ENCODE assay signal across 8 cellular contexts in genomic region chr3:123961508-123961856, GRCh38. TPM values are rescaled to one million over a fixed set of nuclear protein-coding genes. Genes with fewer than 3 reads are reported as not detected.
DNase-seq lines count a peak whose midpoint lies in the region; ATAC-seq and TF ChIP-seq lines count a peak whose summit lies in the region.

No MANE protein-coding gene starts in this region.

- DNase-seq in activated CD8-positive, alpha-beta T cell treated with anti-CD3 and anti-CD28 coated beads, Interleukin-2, amount 10 ng/mL, durations not matched to agents 7 days and 5 days, result no peak
- DNase-seq in NK-92 treated with Interleukin-12 subunit alpha and Interleukin-12 subunit beta, amount 100 ng/mL, for 24 hours (lab: John Stamatoyannopoulos, UW), result no peak
- DNase-seq in RKO (ENCODE audit: low spot score) (no peak), GM20000 (ENCODE audit: low spot score) (no peak), posterior cingulate gyrus (no peak)

- no peaks in the 10 kb centered on the region for H3K4me1 ChIP-seq in HEK293 (ENCODE audit: control insufficient read depth, insufficient read depth, low read length)
- no peaks in the 10 kb centered on the region; the same call in 1 of the 2 replicates for H3K4me1 ChIP-seq in iPS-20b (ENCODE audit: insufficient read depth, low read length)

- peaks cover 0 to under 1% of the 10 kb centered on the region in 2 experiments; a peak in 1 of 3 replicates for H3K36me3 ChIP-seq in HEK293 (ENCODE audit: control insufficient read depth in 2 of 2, insufficient read depth in 1 of 2, low read length in 2 of 2)
- H3K36me3 ChIP-seq in iPS-20b (ENCODE audit: insufficient read depth, low read depth, low read length), result peaks cover 2% of the 10 kb centered on the region

- CTCF ChIA-PET in HEK293 (lab: Yijun Ruan, JAX), result no interaction called here
- CTCF ChIA-PET in activated CD8-positive, alpha-beta T cell treated with anti-CD3 and anti-CD28 coated beads, Interleukin-2, amount 10 ng/mL, durations not matched to agents 7 days and 5 days (lab: Charles Lee), result interaction anchor here (0.8 kb wide), 1 partner anchor 19 kb away, joined by 3 read pairs; no protein-coding TSS in a partner anchor

- peaks cover 26% of the 10 kb centered on the region for H3K27me3 Mint-ChIP-seq in activated CD8-positive, alpha-beta T cell treated with anti-CD3 and anti-CD28 coated beads, Interleukin-2, amount 10 ng/mL, durations not matched to agents 7 days and 5 days (ENCODE audit: low read depth)
- H3K27me3 Mint-ChIP-seq in stimulated activated memory B cell treated with anti-CD40 and anti-IgM and Interleukin-4, amounts not matched to agents 10 μg/mL and 1 μg/mL and 100 μg/mL, for 72 hours, result no peaks in the 10 kb centered on the region

- no peaks in the 10 kb centered on the region for H3K9me3 Mint-ChIP-seq in activated CD8-positive, alpha-beta T cell treated with anti-CD3 and anti-CD28 coated beads, Interleukin-2, amount 10 ng/mL, durations not matched to agents 7 days and 5 days (ENCODE audit: insufficient read depth)
- H3K9me3 Mint-ChIP-seq in stimulated activated memory B cell treated with anti-CD40 and anti-IgM and Interleukin-4, amounts not matched to agents 10 μg/mL and 1 μg/mL and 100 μg/mL, for 72 hours, result no peaks in the 10 kb centered on the region

- H3K4me1 Mint-ChIP-seq in activated CD8-positive, alpha-beta T cell treated with anti-CD3 and anti-CD28 coated beads, Interleukin-2, amount 10 ng/mL, durations not matched to agents 7 days and 5 days (ENCODE audit: low read depth), result peaks cover 23% of the 10 kb centered on the region
- H3K4me1 Mint-ChIP-seq in stimulated activated memory B cell treated with anti-CD40 and anti-IgM and Interleukin-4, amounts not matched to agents 10 μg/mL and 1 μg/mL and 100 μg/mL, for 72 hours, result peaks cover 13% of the 10 kb centered on the region

- peaks cover 4% of the 10 kb centered on the region for H3K36me3 Mint-ChIP-seq in activated CD8-positive, alpha-beta T cell treated with anti-CD3 and anti-CD28 coated beads, Interleukin-2, amount 10 ng/mL, durations not matched to agents 7 days and 5 days (ENCODE audit: low read depth)
- no peaks in the 10 kb centered on the region for H3K36me3 Mint-ChIP-seq in stimulated activated memory B cell treated with anti-CD40 and anti-IgM and Interleukin-4, amounts not matched to agents 10 μg/mL and 1 μg/mL and 100 μg/mL, for 72 hours

- intact Hi-C loops in posterior cingulate gyrus (cut with DNase I), result no loop called here

- peak overlapping the region; percentile 96 for H3K27ac Mint-ChIP-seq in activated CD8-positive, alpha-beta T cell treated with anti-CD3 and anti-CD28 coated beads, Interleukin-2, amount 10 ng/mL, durations not matched to agents 7 days and 5 days
- peak overlapping the region; percentile 91 for H3K27ac Mint-ChIP-seq in stimulated activated memory B cell treated with anti-CD40 and anti-IgM and Interleukin-4, amounts not matched to agents 10 μg/mL and 1 μg/mL and 100 μg/mL, for 72 hours

- H3K9ac ChIP-seq in iPS-20b (ENCODE audit: low read depth, low read length), result no peak overlapping the region

- H3K27me3 ChIP-seq in iPS-20b (ENCODE audit: insufficient read depth, low read length), result peaks cover 15% of the 10 kb centered on the region

- ATAC-seq in activated CD8-positive, alpha-beta T cell treated with anti-CD3 and anti-CD28 coated beads, Interleukin-2, amount 10 ng/mL, durations not matched to agents 7 days and 5 days, result no peak
- ATAC-seq in stimulated activated memory B cell treated with anti-CD40 and anti-IgM and Interleukin-4, amounts not matched to agents 10 μg/mL and 1 μg/mL and 100 μg/mL, for 72 hours, result no peak

- no peaks in the 10 kb centered on the region for H3K9me3 ChIP-seq in HEK293 (ENCODE audit: control insufficient read depth, insufficient read depth, low read depth, low read length)
- no peaks in the 10 kb centered on the region for H3K9me3 ChIP-seq in iPS-20b (ENCODE audit: insufficient read depth, low read depth, low read length)

- H3K4me3 Mint-ChIP-seq in activated CD8-positive, alpha-beta T cell treated with anti-CD3 and anti-CD28 coated beads, Interleukin-2, amount 10 ng/mL, durations not matched to agents 7 days and 5 days, result peak overlapping the region; percentile 97
- H3K4me3 Mint-ChIP-seq in stimulated activated memory B cell treated with anti-CD40 and anti-IgM and Interleukin-4, amounts not matched to agents 10 μg/mL and 1 μg/mL and 100 μg/mL, for 72 hours, result peak overlapping the region; percentile 97

- H3K4me3 ChIP-seq in HEK293 (ENCODE audit: low read depth, low read length), result peak overlapping the region; percentile 28
- H3K4me3 ChIP-seq in iPS-20b (ENCODE audit: low read length), result peak overlapping the region; percentile 62

- no peak for TF ChIP-seq CTCF in HEK293 (tag by site-specific recombination; IDR thresholded peaks at IDR 0.05)
- no peak for TF ChIP-seq CTCF in GM20000 (IDR thresholded peaks at IDR 0.05; ENCODE audit: extremely low read depth, missing control alignments)

- no peak overlapping the region for H3K27ac ChIP-seq in HEK293 (ENCODE audit: extremely low read depth, low read depth, low read length)
- H3K27ac ChIP-seq in iPS-20b (ENCODE audit: low read length), result no peak overlapping the region

- POLR2A ChIA-PET in HEK293 (lab: Yijun Ruan, JAX), result interaction anchor here (0.7 to 1.5 kb wide), 3 partner anchors 22 to 485 kb away, joined by 3 to 6 read pairs (median 4); partner anchors contain the start of gene KALRN
- POLR2A ChIA-PET in activated CD8-positive, alpha-beta T cell treated with anti-CD3 and anti-CD28 coated beads, Interleukin-2, amount 10 ng/mL, durations not matched to agents 7 days and 5 days (lab: Charles Lee), result no interaction called here

TF ChIP-seq in HEK293, 187 proteins besides CTCF, POLR2A, EP300 and RAD21:
- TF ChIP-seq KLF8 (tag by site-specific recombination; IDR thresholded peaks at IDR 0.05), result peak; percentile 6; the same call in 1 of the 2 replicates
- TF ChIP-seq ZEB2 (tag by site-specific recombination; IDR thresholded peaks at IDR 0.05), result 0 out of 2 replicates have a peak, but pooled peaks have one; percentile 5
- TF ChIP-seq PRDM10 (tag by site-specific recombination; IDR thresholded peaks at IDR 0.05), result peak; percentile 42; the same call in 1 of the 2 replicates
- TF ChIP-seq ZNF16 (tag by site-specific recombination; IDR thresholded peaks at IDR 0.05; ENCODE audit: low read depth), result no peak
- TF ChIP-seq GLIS2 (tag by site-specific recombination; IDR thresholded peaks at IDR 0.05), result no peak
- TF ChIP-seq ZNF335 (tag by site-specific recombination; conservative IDR thresholded peaks at IDR 0.05), result peak; percentile 60; the same call in 1 of the 2 replicates
- TF ChIP-seq ZNF138 (tag by site-specific recombination; IDR thresholded peaks at IDR 0.05; ENCODE audit: borderline replicate concordance), result no peak

RNA-seq across cellular contexts. Expression of gene CCDC14, which starts 0.5 kb away (rescaled TPM):
- 10 to 100 TPM; 47.9 to 50.3 TPM for total RNA-seq in activated CD8-positive, alpha-beta T cell treated with anti-CD3 and anti-CD28 coated beads, Interleukin-2, amount 10 ng/mL, durations not matched to agents 7 days and 5 days

RNA-seq across cellular contexts. Expression of gene ROPN1, which starts 30.4 kb away (rescaled TPM):
- total RNA-seq in activated CD8-positive, alpha-beta T cell treated with anti-CD3 and anti-CD28 coated beads, Interleukin-2, amount 10 ng/mL, durations not matched to agents 7 days and 5 days, result not detected
